Comparison of ENCODE assay signal across 8 cellular contexts in genomic region chr5:88502179-88503064, GRCh38.
A peak's percentile ranks its signal among the peaks of the same experiment; 100 is the strongest.
DNase-seq lines count a peak whose midpoint lies in the region; ATAC-seq and TF ChIP-seq lines count a peak whose summit lies in the region.

No MANE protein-coding gene starts in this region.

- no peaks in the 10 kb centered on the region for H3K4me1 ChIP-seq in ascending aorta

- H3K9me3 ChIP-seq in ascending aorta: no peaks in the 10 kb centered on the region

- DNase-seq in EH (ENCODE audit: low read depth): peak; percentile 13
- no peak for DNase-seq in ascending aorta (ENCODE audit: low spot score in 2 of 2)
- peak; percentile 58 for DNase-seq in midbrain (lab: John Stamatoyannopoulos, UW)
- no peak for DNase-seq in amygdala (lab: John Stamatoyannopoulos, UW)
- DNase-seq in NCI-H2227 treated with DMSO at 0.1 percent for 48 hours (lab: John Stamatoyannopoulos, UW): no peak
- no peak for DNase-seq in NCI-H1694 (lab: John Stamatoyannopoulos, UW)

- no peaks in the 10 kb centered on the region for H3K27me3 ChIP-seq in ascending aorta

- peak overlapping the region; percentile 43 to 55 for H3K4me3 ChIP-seq in ascending aorta

- no peak overlapping the region for H3K27ac ChIP-seq in ascending aorta

- no peaks in the 10 kb centered on the region for H3K36me3 ChIP-seq in ascending aorta

- no peak for TF ChIP-seq CTCF in ascending aorta (IDR thresholded peaks at IDR 0.05)

- peak; percentile 70 for ATAC-seq in GM19468 (IDR thresholded peaks at IDR 0.05; ENCODE audit: extremely low read depth, unreplicated experiment)
- ATAC-seq in HG03469 (IDR thresholded peaks at IDR 0.05; ENCODE audit: unreplicated experiment): peak; percentile 77

- intact Hi-C loops in ascending aorta (cut with DNase I): no loop called here

Comparison
In these comparisons a context has a peak if more than half of its experiments do, and no peak if none do; other contexts are left out.
1. DNase-seq: peak in EH (single experiment) and midbrain (single experiment); none in ascending aorta (0 of 2), amygdala (0 of 56), NCI-H2227 treated with DMSO at 0.1 percent for 48 hours (single experiment) and NCI-H1694 (single experiment).